In the genomic region with DNA sequence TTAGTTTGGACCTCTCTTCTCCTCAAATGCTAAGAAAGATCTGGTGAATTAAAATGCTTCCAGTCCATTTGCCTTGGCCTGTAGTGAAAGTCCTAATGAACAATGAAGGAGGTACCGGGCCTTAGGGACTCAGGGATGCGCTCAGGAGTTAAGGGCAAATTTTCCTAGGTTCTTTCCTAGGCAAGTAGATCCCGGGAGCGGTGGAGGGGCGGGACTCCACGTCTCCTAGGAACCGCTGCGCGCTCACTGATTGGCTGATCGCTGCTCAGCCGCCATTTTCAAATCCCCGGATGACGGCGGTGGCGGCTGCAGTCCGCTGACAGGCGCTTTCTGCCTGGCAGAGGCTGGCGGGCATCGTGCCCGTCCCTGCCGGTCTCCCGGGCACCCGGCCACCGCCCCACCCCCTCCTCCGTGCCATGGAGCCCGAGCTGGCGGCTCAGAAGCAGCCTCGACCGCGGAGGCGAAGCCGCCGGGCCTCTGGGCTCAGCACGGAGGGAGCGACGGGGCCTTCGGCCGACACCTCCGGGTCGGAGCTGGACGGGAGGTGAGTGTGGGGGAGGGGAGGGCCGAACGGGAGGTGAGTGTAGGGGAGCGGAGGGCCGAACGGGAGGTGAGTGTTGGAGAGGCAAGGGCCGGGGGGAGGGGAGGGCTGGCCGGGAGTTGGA, we compare ENCODE assay signal across 8 cellular contexts. TPM values are rescaled to one million over a fixed set of nuclear protein-coding genes. Genes with fewer than 3 reads are reported as not detected.
DNase-seq lines count a peak whose midpoint lies in the region; ATAC-seq, FAIRE-seq and TF ChIP-seq lines count a peak whose summit lies in the region.

A gene with protein sequence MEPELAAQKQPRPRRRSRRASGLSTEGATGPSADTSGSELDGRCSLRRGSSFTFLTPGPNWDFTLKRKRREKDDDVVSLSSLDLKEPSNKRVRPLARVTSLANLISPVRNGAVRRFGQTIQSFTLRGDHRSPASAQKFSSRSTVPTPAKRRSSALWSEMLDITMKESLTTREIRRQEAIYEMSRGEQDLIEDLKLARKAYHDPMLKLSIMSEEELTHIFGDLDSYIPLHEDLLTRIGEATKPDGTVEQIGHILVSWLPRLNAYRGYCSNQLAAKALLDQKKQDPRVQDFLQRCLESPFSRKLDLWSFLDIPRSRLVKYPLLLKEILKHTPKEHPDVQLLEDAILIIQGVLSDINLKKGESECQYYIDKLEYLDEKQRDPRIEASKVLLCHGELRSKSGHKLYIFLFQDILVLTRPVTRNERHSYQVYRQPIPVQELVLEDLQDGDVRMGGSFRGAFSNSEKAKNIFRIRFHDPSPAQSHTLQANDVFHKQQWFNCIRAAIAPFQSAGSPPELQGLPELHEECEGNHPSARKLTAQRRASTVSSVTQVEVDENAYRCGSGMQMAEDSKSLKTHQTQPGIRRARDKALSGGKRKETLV (plus strand): TSS at position 281 of the 665 bp plus-strand sequence. CDS start 136 bp downstream, at position 417.

- H3K27ac ChIP-seq in right atrium auricular region, result peak within 1 kb of the TSS; percentile 75 to 79
- peak within 1 kb of the TSS; percentile 79 for H3K27ac ChIP-seq in psoas muscle

- H3K4me3 ChIP-seq in right atrium auricular region, result peak within 1 kb of the TSS; percentile 51 to 78
- H3K4me3 ChIP-seq in psoas muscle, result peak within 1 kb of the TSS; percentile 66

- H3K9me3 ChIP-seq in right atrium auricular region (no peaks in the 10 kb centered on the region), psoas muscle (peaks cover 3% of the 10 kb centered on the region)

- intact Hi-C loops in T-helper 1 cell treated with Interleukin-12 subunit alpha and Interleukin-12 subunit beta and Interleukin-4 antibody, amounts not matched to agents 30 ng/mL and 1 ng/mL, for 36 hours (cut with micrococcal nuclease), result loop anchor here (1.0 to 2.0 kb wide), 4 partner anchors 34 to 318 kb away; a partner anchor contains a TSS
- intact Hi-C loops in psoas muscle (cut with DNase I), result no loop called here

- no peaks in the 10 kb centered on the region for H3K36me3 ChIP-seq in right atrium auricular region
- no peaks in the 10 kb centered on the region for H3K36me3 ChIP-seq in psoas muscle (ENCODE audit: insufficient read depth in 1 of 2, low read depth in 1 of 2)

- 0 to 1% (median 1%) methylated on average over 42 to 46 of the region's 48 CpGs for WGBS in psoas muscle, 3 donors

- no peak for FAIRE-seq in urothelium cell line (lab: Jason Lieb, UNC)

- ATAC-seq in HG02763 (IDR thresholded peaks at IDR 0.05; ENCODE audit: unreplicated experiment) (peak; percentile 95), psoas muscle (peak; percentile 92 to 94 (median 93))

- H3K4me1 ChIP-seq in right atrium auricular region (peaks cover 0 to 11% of the 10 kb centered on the region in 2 donors), psoas muscle (peaks cover 29% of the 10 kb centered on the region)

- H3K27me3 ChIP-seq in right atrium auricular region, result no peaks in the 10 kb centered on the region
- H3K27me3 ChIP-seq in psoas muscle (ENCODE audit: insufficient read depth in 3 of 3, low read length in 2 of 3), result no peaks in the 10 kb centered on the region

- in situ Hi-C loops in GM13976 (cut with MboI; ENCODE audit: low sequenced_read_pairs, unreplicated experiment), result no loop called here

- TF ChIP-seq CTCF in GM13976 (IDR thresholded peaks at IDR 0.05; ENCODE audit: borderline replicate concordance, control extremely low read depth, extremely low read depth, insufficient read depth, missing control alignments) (no peak), right atrium auricular region (IDR thresholded peaks at IDR 0.05) (no peak), psoas muscle (IDR thresholded peaks at IDR 0.05) (no peak)

- DNase-seq in GM13976 (ENCODE audit: low spot score) (peak; percentile 92), NCI-H1417 (lab: John Stamatoyannopoulos, UW) (peak; percentile 81 to 89 (median 82)), amygdala (lab: John Stamatoyannopoulos, UW) (peak; percentile 23 to 96 (median 87)), right atrium auricular region (ENCODE audit: low spot score) (peak; percentile 90), psoas muscle (peak; percentile 89 to 96), urothelium cell line (ENCODE audit: low spot score) (peak; percentile 98)

RNA-seq across cellular contexts. Expression of the gene that starts here (rescaled TPM):
- total RNA-seq in T-helper 1 cell treated with Interleukin-12 subunit alpha and Interleukin-12 subunit beta and Interleukin-4 antibody, amounts not matched to agents 30 ng/mL and 1 ng/mL, for 36 hours, result 36.3 and 41.8 TPM in 2 replicates
- total RNA-seq in right atrium auricular region (10 to 100 TPM; 12.8 to 19.8 TPM), psoas muscle (10 to 100 TPM; 35.6 to 44.0 (median 42.0) TPM)
- 10 to 100 TPM; 14.3 to 20.7 (median 18.3) TPM for polyA plus RNA-seq in psoas muscle

Comparison
In these comparisons a context has a peak if more than half of its experiments do, and no peak if none do; other contexts are left out.
1. Peak in every context shown above with its lines: DNase-seq, ATAC-seq, H3K4me3 ChIP-seq and H3K27ac ChIP-seq.